In the genomic region with DNA sequence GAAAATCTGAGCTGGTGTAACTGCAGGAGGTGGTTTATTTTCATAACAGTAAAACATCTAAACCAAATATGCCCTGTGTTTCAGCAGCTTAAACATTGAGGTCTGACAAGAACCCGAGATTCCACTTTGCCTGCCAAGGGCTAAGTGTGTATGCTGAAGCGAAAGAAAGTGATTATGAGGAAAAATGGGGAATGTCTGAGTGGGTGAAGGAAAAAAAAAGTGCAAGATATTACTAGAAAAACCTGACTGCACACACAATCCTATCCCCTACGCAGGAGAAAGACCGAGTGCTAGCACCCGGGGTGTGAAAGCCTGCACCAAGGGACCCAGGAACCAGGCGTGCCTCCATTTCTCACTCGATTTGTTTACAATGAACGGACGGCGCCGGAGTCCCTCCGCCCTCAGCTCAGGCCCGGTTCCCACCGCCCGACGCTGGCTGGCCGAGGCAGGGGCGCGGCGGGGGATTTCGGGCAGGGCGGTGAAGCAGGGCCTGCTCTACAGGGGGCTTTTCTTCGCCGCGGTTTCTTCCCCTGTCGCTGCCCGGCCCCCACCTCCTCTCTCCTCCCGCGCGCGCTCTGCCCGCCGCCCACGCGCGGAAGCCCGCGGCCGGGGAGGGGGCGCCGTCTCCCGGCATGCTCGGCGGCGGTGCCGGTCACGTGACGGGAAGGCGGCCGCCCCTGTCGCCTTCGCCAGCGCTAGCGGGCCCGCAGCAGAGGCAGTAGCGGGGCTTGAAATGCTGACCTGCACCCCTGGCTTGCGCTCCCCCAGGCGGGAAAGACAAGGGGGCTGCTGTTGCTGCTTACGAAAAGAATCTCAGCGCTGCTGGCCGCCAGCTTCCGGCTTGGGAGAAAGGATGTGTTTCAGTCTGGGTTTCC, we compare ENCODE assay signal across 8 cellular contexts. TPM values are rescaled to one million over a fixed set of nuclear protein-coding genes. Genes with fewer than 3 reads are reported as not detected.
A peak's percentile ranks its signal among the peaks of the same experiment; 100 is the strongest.
DNase-seq lines count a peak whose midpoint lies in the region; TF ChIP-seq lines count a peak whose summit lies in the region.

No MANE protein-coding gene starts in this region.

- peak overlapping the region; percentile 89 for H2AFZ ChIP-seq in GM23248
- H2AFZ ChIP-seq in hepatocyte, result peak overlapping the region; percentile 97

- peaks cover 14% of the 10 kb centered on the region for H3K4me1 ChIP-seq in GM23248 (ENCODE audit: insufficient read depth)
- peaks cover 18% of the 10 kb centered on the region for H3K4me1 ChIP-seq in hepatocyte (ENCODE audit: insufficient read depth)

- peak overlapping the region; percentile 73 for H3K4me2 ChIP-seq in GM23248 (ENCODE audit: unreplicated experiment)
- H3K4me2 ChIP-seq in hepatocyte, result peak overlapping the region; percentile 91

- H3K36me3 ChIP-seq in GM23248 (ENCODE audit: low read depth) (no peaks in the 10 kb centered on the region), hepatocyte (replicated peaks; ENCODE audit: insufficient read depth, low read depth) (no peaks in the 10 kb centered on the region)

- H3K9me3 ChIP-seq in GM23248 (ENCODE audit: low read depth) (no peaks in the 10 kb centered on the region), hepatocyte (ENCODE audit: low read depth) (no peaks in the 10 kb centered on the region)

- H3K27me3 ChIP-seq in GM23248 (replicated peaks; ENCODE audit: insufficient read depth) (no peaks in the 10 kb centered on the region), hepatocyte (no peaks in the 10 kb centered on the region)

- H3K4me3 ChIP-seq in GM23248 (peak overlapping the region; percentile 75), LNCaP clone FGC (ENCODE audit: low read depth, low read length) (peak overlapping the region; percentile 66), hepatocyte (peak overlapping the region; percentile 59)

- in situ Hi-C loops in GM23248 (cut with MboI), result no loop called here

- H4K20me1 ChIP-seq in GM23248 (ENCODE audit: insufficient read depth) (no peaks in the 10 kb centered on the region), hepatocyte (ENCODE audit: insufficient read depth, poor library complexity, severe bottlenecking) (no peaks in the 10 kb centered on the region)

- DNase-seq in ELR (ENCODE audit: low read depth) (peak; percentile 57), GM23248 (peak; percentile 84), LNCaP clone FGC (ENCODE audit: low read depth) (peak; percentile 90), T-helper 2 cell (peak; percentile 67 to 88 (median 77)), anterior cingulate cortex (lab: John Stamatoyannopoulos, UW) (peak in 52 of 58 donors; percentile 27 to 85 (median 68)), hepatocyte (ENCODE audit: low spot score) (peak; percentile 91), renal cortical epithelial cell (ENCODE audit: low read depth) (peak; percentile 35), NCI-H446 treated with DMSO at 0.1 percent for 48 hours (lab: John Stamatoyannopoulos, UW) (no peak)

- no peak for TF ChIP-seq CTCF in LNCaP clone FGC (IDR thresholded peaks at IDR 0.05; ENCODE audit: control insufficient read depth, extremely low read depth, insufficient read depth)
- TF ChIP-seq CTCF in hepatocyte (IDR thresholded peaks at IDR 0.05; ENCODE audit: poor library complexity), result no peak

- peak overlapping the region; percentile 79 for H3K27ac ChIP-seq in GM23248
- peak overlapping the region; percentile 98 for H3K27ac ChIP-seq in hepatocyte

- WGBS in GM23248 (ENCODE audit: low coverage in 1 of 2, low lambda C conversion rate in 2 of 2, missing lambda C conversion rate in 2 of 2), 2 experiments, result 2 to 3% methylated on average over 18 to 53 of the region's 62 CpGs
- 2% methylated on average over 35 of the region's 62 CpGs for WGBS in hepatocyte (ENCODE audit: low lambda C conversion rate, missing lambda C conversion rate)

- peaks cover 22% of the 10 kb centered on the region for H3F3A ChIP-seq in GM23248 (ENCODE audit: insufficient read depth)

- no peaks in the 10 kb centered on the region for H3K79me2 ChIP-seq in GM23248 (ENCODE audit: insufficient read depth)
- H3K79me2 ChIP-seq in hepatocyte, result no peaks in the 10 kb centered on the region

- H3K9ac ChIP-seq in GM23248, result peak overlapping the region; percentile 90

- H3K9me2 ChIP-seq in GM23248 (ENCODE audit: insufficient read depth) (no peaks in the 10 kb centered on the region), hepatocyte (replicated peaks; ENCODE audit: insufficient read depth) (no peaks in the 10 kb centered on the region)

RNA-seq across cellular contexts. Expression of a gene that starts 35.9 kb away (rescaled TPM):
- 0.86 and 1.6 TPM in 2 replicates for total RNA-seq in GM23248 (2014; rRNA removed; shearing (Covaris generic))
- polyA plus RNA-seq in GM23248 (2016; fragmentation: Nextera tagmentation; extraction: Ambion mirVana) (0.26 and 0.33 TPM in 2 replicates), hepatocyte (7.4 and 13.8 TPM in 2 replicates)
- total RNA-seq in hepatocyte (9.4 and 11.0 TPM in 2 replicates), renal cortical epithelial cell (1.6 and 5.9 TPM in 2 replicates)
